In genomic region chr3:124873241-124873640, GRCh38 we compare ENCODE assay signal across 21 cellular contexts. TPM values are rescaled to one million over a fixed set of nuclear protein-coding genes. Genes with fewer than 3 reads are reported as not detected.
DNase-seq lines count a peak whose midpoint lies in the region; ATAC-seq and TF ChIP-seq lines count a peak whose summit lies in the region.
"Had no signal": no experiment of that assay in that cellular context is flagged by ENCODE, and none has a peak within 500 bp of the region (broad histone marks: within the 10 kb centered on the region; RNA-seq: fewer than 3 reads in every experiment).

No MANE protein-coding gene starts in this region.

- H2AK5ac ChIP-seq in mesendoderm (ENCODE audit: low read length): no peak overlapping the region

- TF ChIP-seq CTCF in smooth muscle cell (IDR thresholded peaks at IDR 0.05; ENCODE audit: borderline replicate concordance, insufficient read depth, poor library complexity, severe bottlenecking) (no peak), glutamatergic neuron (IDR thresholded peaks at IDR 0.05; ENCODE audit: partially characterized antibody, unreplicated experiment) (no peak), PC-9 (conservative IDR thresholded peaks at IDR 0.05) (no peak), prostate gland (IDR thresholded peaks at IDR 0.05) (no peak)

- H3K9me2 ChIP-seq in PC-9 (ENCODE audit: insufficient read depth): no peaks in the 10 kb centered on the region
- H3K9me2 ChIP-seq: SK-N-SH had no signal

- no peak overlapping the region for H2BK120ac ChIP-seq in mesendoderm (ENCODE audit: low read depth, low read length)

- H3F3A ChIP-seq in smooth muscle cell (ENCODE audit: low read depth) (peaks cover 12% of the 10 kb centered on the region), PC-9 (ENCODE audit: insufficient read depth, low read depth) (peaks cover 14% of the 10 kb centered on the region)

- H3K4me1 ChIP-seq in adipocyte (ENCODE audit: control insufficient read depth, insufficient read depth, low read length): peaks cover 54% of the 10 kb centered on the region
- peaks cover 11% of the 10 kb centered on the region for H3K4me1 ChIP-seq in mesendoderm (ENCODE audit: control insufficient read depth, low read depth, low read length)
- peaks cover 31% of the 10 kb centered on the region for H3K4me1 ChIP-seq in smooth muscle cell (ENCODE audit: low read depth)
- H3K4me1 ChIP-seq in PC-9 (replicated peaks; ENCODE audit: insufficient read depth): peaks cover 29% of the 10 kb centered on the region
- no peaks in the 10 kb centered on the region for H3K4me1 ChIP-seq in prostate gland (replicated peaks)

- BruUV-seq in PC-9 (replicated peaks; lab: Mats Ljungman, UMichigan): no TSS peak

- no peak overlapping the region for H3K4ac ChIP-seq in mesendoderm (ENCODE audit: low read depth, low read length)

- POLR2A ChIA-PET in PC-9 (lab: Charles Lee; ENCODE audit: unreplicated experiment): no interaction called here

- CTCF ChIA-PET in PC-9 (lab: Charles Lee): no interaction called here

- H3K36me3 Mint-ChIP-seq in glutamatergic neuron (ENCODE audit: unreplicated experiment): no peaks in the 10 kb centered on the region

- H4K20me1 ChIP-seq in smooth muscle cell (ENCODE audit: low read depth) (peaks cover 22% of the 10 kb centered on the region), PC-9 (ENCODE audit: insufficient read depth) (no peaks in the 10 kb centered on the region)

- no peak overlapping the region for H3K18ac ChIP-seq in mesendoderm (ENCODE audit: low read length)

- no peak overlapping the region for H4K5ac ChIP-seq in mesendoderm (ENCODE audit: low read length)

- no peak overlapping the region for H2BK15ac ChIP-seq in mesendoderm (replicated peaks; ENCODE audit: low read depth)

- H2BK5ac ChIP-seq in mesendoderm (ENCODE audit: low read length): no peak overlapping the region

- H3K23ac ChIP-seq in mesendoderm (ENCODE audit: low read length): no peak overlapping the region

- whole genome bisulfite sequencing in mesendoderm (ENCODE audit: extremely low coverage, insufficient coverage, low lambda C conversion rate): no CpG with 5 or more reads among the region's 1 CpG
- 10% methylated on average over 1 of the region's 1 CpG for WGBS in smooth muscle cell (ENCODE audit: low lambda C conversion rate)
- WGBS in prostate gland: 65% methylated on average over 1 of the region's 1 CpG

- H3K4me1 Mint-ChIP-seq in glutamatergic neuron (ENCODE audit: low read depth, unreplicated experiment): peaks cover 7% of the 10 kb centered on the region

- H4K8ac ChIP-seq in mesendoderm (ENCODE audit: low read depth, low read length): no peak overlapping the region

- H3K27me3 Mint-ChIP-seq in glutamatergic neuron (ENCODE audit: unreplicated experiment): no peaks in the 10 kb centered on the region

- H3K27ac ChIP-seq in mesendoderm (ENCODE audit: low read depth, low read length): no peak overlapping the region
- peak overlapping the region; percentile 51 for H3K27ac ChIP-seq in smooth muscle cell (ENCODE audit: low read depth)
- no peak overlapping the region for H3K27ac ChIP-seq in PC-9
- no peak overlapping the region for H3K27ac ChIP-seq in prostate gland

- peak overlapping the region; percentile 19 for H3K4me3 ChIP-seq in adipocyte (ENCODE audit: low read length)
- H3K4me3 ChIP-seq in mesendoderm (ENCODE audit: low read length): no peak overlapping the region
- H3K4me3 ChIP-seq in smooth muscle cell: no peak overlapping the region
- H3K4me3 ChIP-seq in PC-9: no peak overlapping the region
- no peak overlapping the region for H3K4me3 ChIP-seq in prostate gland

- no peaks in the 10 kb centered on the region for H3K9me3 ChIP-seq in adipocyte (ENCODE audit: control insufficient read depth, low read length)
- no peaks in the 10 kb centered on the region for H3K9me3 ChIP-seq in smooth muscle cell (replicated peaks; ENCODE audit: low read depth)
- no peaks in the 10 kb centered on the region for H3K9me3 ChIP-seq in PC-9 (ENCODE audit: insufficient read depth, low read depth)
- no peaks in the 10 kb centered on the region for H3K9me3 ChIP-seq in prostate gland
- H3K9me3 ChIP-seq: SK-N-SH had no signal

- no peak overlapping the region for H3K9ac ChIP-seq in adipocyte (ENCODE audit: low read length)
- H3K9ac ChIP-seq in mesendoderm (ENCODE audit: low read length): no peak overlapping the region
- H3K9ac ChIP-seq in smooth muscle cell (ENCODE audit: low read depth): no peak overlapping the region
- H3K9ac ChIP-seq: SK-N-SH had no signal

- H3K27ac Mint-ChIP-seq in glutamatergic neuron (ENCODE audit: unreplicated experiment): no peak overlapping the region

- no peak for TF ChIP-seq POLR2A in prostate gland (IDR thresholded peaks at IDR 0.05)

- no peak overlapping the region for H3K4me2 ChIP-seq in mesendoderm (ENCODE audit: low read length)
- H3K4me2 ChIP-seq in smooth muscle cell: peak overlapping the region; percentile 5
- no peak overlapping the region for H3K4me2 ChIP-seq in PC-9
- H3K4me2 ChIP-seq: SK-N-SH had no signal

- no peaks in the 10 kb centered on the region for H3K27me3 ChIP-seq in adipocyte (replicated peaks; ENCODE audit: control insufficient read depth, insufficient read depth, low read length)
- H3K27me3 ChIP-seq in mesendoderm (ENCODE audit: insufficient read depth, low read length, poor library complexity): no peaks in the 10 kb centered on the region
- H3K27me3 ChIP-seq in smooth muscle cell (ENCODE audit: low read depth): no peaks in the 10 kb centered on the region
- no peaks in the 10 kb centered on the region for H3K27me3 ChIP-seq in PC-9 (ENCODE audit: insufficient read depth, low read depth)
- H3K27me3 ChIP-seq in prostate gland (replicated peaks; ENCODE audit: insufficient read depth): no peaks in the 10 kb centered on the region

- ATAC-seq in HG02885 (IDR thresholded peaks at IDR 0.05; ENCODE audit: poor library complexity, unreplicated experiment): no peak

- H2AFZ ChIP-seq in smooth muscle cell (ENCODE audit: low read depth) (no peak overlapping the region), PC-9 (no peak overlapping the region)

- peaks cover 13% of the 10 kb centered on the region for H3K79me1 ChIP-seq in mesendoderm (ENCODE audit: low read length)

- H3K9me3 Mint-ChIP-seq in glutamatergic neuron (ENCODE audit: unreplicated experiment): peaks cover 4% of the 10 kb centered on the region
- H3K9me3 Mint-ChIP-seq: H9 had no signal

- H3K36me3 ChIP-seq in adipocyte (ENCODE audit: control insufficient read depth, insufficient read depth, low read length, severe bottlenecking) (peaks cover 39% of the 10 kb centered on the region), mesendoderm (ENCODE audit: control insufficient read depth, insufficient read depth, low read length) (peaks cover 6% of the 10 kb centered on the region), smooth muscle cell (ENCODE audit: low read depth) (no peaks in the 10 kb centered on the region), PC-9 (ENCODE audit: low read depth) (peaks cover 21% of the 10 kb centered on the region; the same call in 1 of the 2 replicates), prostate gland (no peaks in the 10 kb centered on the region)

- no peak overlapping the region for H3K56ac ChIP-seq in mesendoderm (ENCODE audit: low read length)

- intact Hi-C loops in PC-9 (cut with micrococcal nuclease; ENCODE audit: unreplicated experiment): no loop called here
- intact Hi-C loops in prostate gland (cut with DNase I): no loop called here

- DNase-seq in GM03348 (ENCODE audit: low spot score) (peak; percentile 17), adipocyte (ENCODE audit: low read depth) (no peak), mesendoderm (peak; percentile 78), smooth muscle cell (lab: John Stamatoyannopoulos, UW; ENCODE audit: unreplicated experiment) (no peak), glutamatergic neuron (no peak), PC-9 (no peak), prostate gland (ENCODE audit: low spot score) (no peak)
- DNase-seq: C1 segment of cervical spinal cord; DMS79; H9; NCI-H1092 treated with DMSO at 0.1 percent for 48 hours; NCI-H146; NCI-H2081; NCI-H446 treated with DMSO at 0.1 percent for 48 hours; NCI-H69; NK-92 treated with Interleukin-12 subunit alpha and Interleukin-12 subunit beta, amount 100 ng/mL, for 24 hours; RPMI8226; SHP77 treated with DMSO at 0.1 percent for 48 hours; SK-N-SH had no signal

- no peak overlapping the region for H3K4me3 Mint-ChIP-seq in glutamatergic neuron (ENCODE audit: unreplicated experiment)
- H3K4me3 Mint-ChIP-seq: H9 had no signal

- H3K79me2 ChIP-seq in mesendoderm (ENCODE audit: control insufficient read depth, insufficient read depth, low read length) (peaks cover 79% of the 10 kb centered on the region), smooth muscle cell (ENCODE audit: low read depth) (peaks cover 80% of the 10 kb centered on the region), PC-9 (ENCODE audit: low read depth) (peaks cover 51% of the 10 kb centered on the region)

RNA-seq across cellular contexts. Expression of gene ITGB5, which starts 13.9 kb away (rescaled TPM):
- polyA plus RNA-seq in mesendoderm (2013, experiment 1 of 2): 201 TPM
- 194 TPM for polyA plus RNA-seq in mesendoderm (2013, experiment 2 of 2)
- total RNA-seq in smooth muscle cell: 332 and 343 TPM in 2 replicates
- polyA plus RNA-seq in smooth muscle cell: 276 and 403 TPM in 2 replicates
- 12.8 TPM for total RNA-seq in glutamatergic neuron (ENCODE audit: unreplicated experiment)
- 226 and 287 TPM in 2 replicates for total RNA-seq in PC-9 (2021)
- total RNA-seq in prostate gland: 100 to 1,000 TPM; 123 to 154 TPM
- total RNA-seq: OCI-LY7 had no signal

Comparison
In these comparisons a context has a peak if more than half of its experiments do, and no peak if none do; other contexts are left out.
1. DNase-seq: peak in GM03348 (single experiment) and mesendoderm (single experiment); none in adipocyte (single experiment), smooth muscle cell (single experiment), glutamatergic neuron (single experiment), PC-9 (0 of 2) and prostate gland (single experiment).